ENCODE assay signal across 21 cellular contexts in the genomic region with DNA sequence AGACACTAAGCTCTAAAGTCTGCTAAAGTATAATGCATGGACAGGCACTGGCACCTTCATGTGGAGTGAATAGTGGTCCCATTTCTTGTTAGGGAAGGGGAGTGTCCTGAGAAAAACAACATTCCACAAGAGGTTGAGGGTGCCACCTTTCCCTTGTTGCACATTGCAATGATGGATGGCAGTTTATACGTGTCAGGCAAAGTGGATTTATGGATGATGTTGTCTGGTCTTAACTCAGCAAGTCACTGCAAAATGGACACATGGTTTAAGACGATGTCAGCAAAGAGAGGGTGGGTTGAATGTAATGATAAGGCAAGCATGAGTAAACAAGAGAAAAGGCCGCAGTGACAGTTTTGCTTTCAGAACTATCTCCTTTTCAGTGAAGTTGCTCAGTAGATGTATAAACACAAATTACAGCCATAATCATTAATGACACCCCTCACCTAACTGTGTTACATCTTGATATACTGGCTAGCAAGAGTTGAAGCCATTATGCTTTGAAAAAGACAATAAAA.
"Had no signal": no experiment of that assay in that cellular context is flagged by ENCODE, and none has a peak within 500 bp of the region (broad histone marks: within the 10 kb centered on the region; RNA-seq: fewer than 3 reads in every experiment).

No MANE protein-coding gene starts in this region.

- ATAC-seq: activated T-cell treated with anti-CD3 and anti-CD28 coated beads, Interleukin-2, amount 50 U/mL, for 72 hours; T-cell had no signal

- FAIRE-seq: TTC549 had no signal

- DNase-seq: activated B cell treated with CpG ODN at 0.5 μM for 24 hours; activated CD4-positive, alpha-beta memory T cell treated with anti-CD3 and anti-CD28 coated beads, Interleukin-2, amount 10 ng/mL, durations not matched to agents 7 days and 5 days; activated CD4-positive, alpha-beta T cell treated with anti-CD3 and anti-CD28 coated beads for 1 hour; activated CD4-positive, alpha-beta T cell treated with anti-CD3 and anti-CD28 coated beads, Interleukin-2, amount 10 ng/mL, durations not matched to agents 24 days and 14 days; activated gamma-delta T cell treated with Interleukin-2 at 50 U/mL for 16 hours; activated naive CD4-positive, alpha-beta T cell treated with anti-CD3 and anti-CD28 coated beads, Interleukin-2, amount 50 U/mL, for 16 hours; activated T-cell treated with anti-CD3 and anti-CD28 coated beads for 4 hours; activated T-cell treated with anti-CD3 and anti-CD28 coated beads, Interleukin-2, amount 50 U/mL, for 72 hours; aorta; caudate nucleus; NCI-H1092; NCI-H1930; NCI-H2171; NCI-H345; NCI-H510A; NCI-H526 treated with DMSO at 0.1 percent for 48 hours; NCI-H82; SIG-M5; T-cell; T1000 had no signal
